Comparison of ENCODE assay signal across 18 cellular contexts in the genomic region with DNA sequence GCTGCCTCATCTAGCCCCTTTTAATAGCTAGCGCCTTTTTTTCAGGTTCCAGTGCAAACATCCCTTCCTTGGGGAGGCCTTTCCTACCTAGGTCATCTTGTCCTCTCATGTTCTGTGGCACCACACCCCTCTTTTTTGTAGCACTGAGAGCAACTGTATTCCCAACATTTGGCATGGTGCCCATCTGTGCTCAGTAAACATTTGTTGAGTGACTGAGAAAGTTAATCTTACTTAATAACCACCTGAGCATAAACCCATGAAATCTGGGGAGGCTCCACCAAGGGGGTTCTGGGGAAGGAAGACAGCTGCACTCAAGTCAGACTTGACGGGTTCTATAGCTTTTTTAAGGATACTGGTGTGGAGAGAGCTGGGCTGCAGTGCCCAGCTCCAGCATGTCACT.
DNase-seq lines count a peak whose midpoint lies in the region; ATAC-seq, FAIRE-seq and TF ChIP-seq lines count a peak whose summit lies in the region.
"Had no signal": no experiment of that assay in that cellular context is flagged by ENCODE, and none has a peak within 500 bp of the region (broad histone marks: within the 10 kb centered on the region; RNA-seq: fewer than 3 reads in every experiment).

No MANE protein-coding gene starts in this region.

- H3K36me3 ChIP-seq in right lobe of liver = no peaks in the 10 kb centered on the region
- H3K36me3 ChIP-seq: BLaER1, left lung had no signal

- H3K4me1 ChIP-seq in right lobe of liver = peaks cover 0 to 17% (median 7%) of the 10 kb centered on the region in 4 donors
- H3K4me1 ChIP-seq: left lung had no signal

- no peaks in the 10 kb centered on the region for H3K9me3 ChIP-seq in right lobe of liver
- H3K9me3 ChIP-seq: BLaER1, left lung had no signal

- DNase-seq in D721Med (ENCODE audit: insufficient read length, low spot score) (no peak), NCI-H1105 treated with DMSO at 0.1 percent for 48 hours (lab: John Stamatoyannopoulos, UW) (peak; percentile 49), NCI-H774 (lab: John Stamatoyannopoulos, UW) (peak; percentile 56), right lobe of liver (no peak), putamen (ENCODE audit: low spot score) (no peak), A172 (ENCODE audit: low spot score) (no peak)
- DNase-seq in stimulated activated CD4-positive, alpha-beta T cell treated with anti-CD3 and anti-CD28 coated beads, Interleukin-2, amount 100 ng/mL, for 24 hours = no peak
- DNase-seq: activated CD4-positive, alpha-beta T cell treated with anti-CD3 and anti-CD28 coated beads for 36 hours; effector CD4-positive, alpha-beta T cell; HFFc6; left lung; NCI-H446 treated with DMSO at 0.1 percent for 48 hours; RPMI8226 had no signal

- TF ChIP-seq CTCF in D721Med (IDR thresholded peaks at IDR 0.05; ENCODE audit: insufficient read depth, missing control alignments) (no peak), right lobe of liver (IDR thresholded peaks at IDR 0.05) (no peak)

- peak; percentile 97 for FAIRE-seq in D721Med (lab: Jason Lieb, UNC)
- FAIRE-seq: GM12892 had no signal

- ATAC-seq in right lobe of liver (peak; percentile 36 to 75 (median 56)), HG03521 (IDR thresholded peaks at IDR 0.05; ENCODE audit: unreplicated experiment) (no peak)
- ATAC-seq: activated CD4-positive, alpha-beta T cell treated with anti-CD3 and anti-CD28 coated beads for 36 hours; activated naive CD4-positive, alpha-beta T cell treated with anti-CD3 and anti-CD28 coated beads, Interleukin-2, amount 50 U/mL, for 72 hours; left lung had no signal

- H3K4me3 ChIP-seq in right lobe of liver = no peak overlapping the region
- H3K4me3 ChIP-seq: BLaER1, left lung had no signal

- WGBS in right lobe of liver (ENCODE audit: insufficient coverage, low coverage, low lambda C conversion rate, missing lambda C conversion rate) = 83% methylated on average over 2 of the region's 2 CpGs

- no peak overlapping the region for H3K27ac ChIP-seq in right lobe of liver
- H3K27ac ChIP-seq: BLaER1, HL-60, left lung had no signal

- no peaks in the 10 kb centered on the region for H3K27me3 ChIP-seq in right lobe of liver
- H3K27me3 ChIP-seq: BLaER1, left lung had no signal

- TF ChIP-seq POLR2A in right lobe of liver (IDR thresholded peaks at IDR 0.05) = no peak

- intact Hi-C loops in right lobe of liver (cut with DNase I) = loop anchor here in 1 of 2 donors (10.0 kb wide), 1 partner anchor 45 kb away; no protein-coding TSS in a partner anchor

Comparison
In these comparisons a context has a peak if more than half of its experiments do, and no peak if none do; other contexts are left out.
1. DNase-seq: peak in NCI-H1105 treated with DMSO at 0.1 percent for 48 hours (single experiment) and NCI-H774 (single experiment); none in D721Med (single experiment), right lobe of liver (0 of 3), stimulated activated CD4-positive, alpha-beta T cell treated with anti-CD3 and anti-CD28 coated beads, Interleukin-2, amount 100 ng/mL, for 24 hours (0 of 2), putamen (single experiment) and A172 (single experiment).